Comparison of ENCODE assay signal across 8 cellular contexts in the genomic region with DNA sequence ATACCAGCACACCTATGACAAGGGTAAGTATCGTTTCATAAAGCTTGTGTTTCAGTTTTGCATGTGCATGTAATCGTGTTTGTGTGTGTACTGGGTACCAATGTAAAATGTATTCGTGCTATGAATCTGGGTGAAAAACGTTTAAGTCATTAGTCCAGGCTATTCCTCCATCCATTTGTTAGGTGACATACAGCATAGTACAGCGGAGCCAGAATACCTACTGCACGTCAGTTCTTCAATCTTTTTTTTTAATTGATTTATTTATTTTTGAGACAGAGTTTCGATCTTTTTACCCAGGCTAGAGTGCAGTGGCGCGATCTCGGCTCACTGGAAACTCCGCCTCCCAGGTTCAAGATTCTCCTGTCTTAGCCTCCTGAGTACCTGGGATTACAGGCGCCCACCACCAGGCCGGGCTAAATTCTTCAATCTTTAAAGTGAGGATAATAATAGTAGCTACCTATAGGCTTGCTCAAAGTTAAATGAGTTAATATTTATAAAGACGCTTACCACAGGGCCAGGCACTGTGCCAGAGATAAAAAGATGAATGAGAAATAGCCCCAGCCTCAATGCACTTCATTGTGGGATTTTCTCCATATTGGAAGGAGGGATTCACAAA. TPM values are rescaled to one million over a fixed set of nuclear protein-coding genes. Genes with fewer than 3 reads are reported as not detected.
A peak's percentile ranks its signal among the peaks of the same experiment; 100 is the strongest.
DNase-seq lines count a peak whose midpoint lies in the region; ATAC-seq and TF ChIP-seq lines count a peak whose summit lies in the region.

No MANE protein-coding gene starts in this region.

- H3K79me2 ChIP-seq in DOHH2 (ENCODE audit: control insufficient read depth, low read length) (peaks cover 30% of the 10 kb centered on the region), mammary epithelial cell (ENCODE audit: insufficient read depth, low read length) (peaks cover 29% of the 10 kb centered on the region)

- peaks cover 42% of the 10 kb centered on the region for H3F3A ChIP-seq in DOHH2 (ENCODE audit: control insufficient read depth, insufficient read depth)

- H3K9me2 ChIP-seq in DOHH2 (replicated peaks; ENCODE audit: control insufficient read depth, low read length): no peaks in the 10 kb centered on the region

- no peak for ATAC-seq in HG03108 (IDR thresholded peaks at IDR 0.05; ENCODE audit: unreplicated experiment)
- ATAC-seq in HG03135 (IDR thresholded peaks at IDR 0.05; ENCODE audit: unreplicated experiment): no peak

- H3K4me3 ChIP-seq in DOHH2 (ENCODE audit: low read length): peak overlapping the region; percentile 76
- H3K4me3 ChIP-seq in HUES6 (ENCODE audit: low read depth, low read length): peak overlapping the region; percentile 56
- peak overlapping the region; percentile 50 to 86 (median 53) for H3K4me3 ChIP-seq in mammary epithelial cell (replicated peaks in 1 of 3; ENCODE audit: insufficient read depth in 1 of 3, low read depth in 2 of 3, low read length in 3 of 3)
- H3K4me3 ChIP-seq in muscle layer of colon (ENCODE audit: low read depth in 1 of 2, low read length in 2 of 2): peak overlapping the region in 1 of 2 donors; percentile 94

- H2AFZ ChIP-seq in mammary epithelial cell (ENCODE audit: low read depth, low read length): peak overlapping the region; percentile 95

- H3K4me1 ChIP-seq in DOHH2 (ENCODE audit: control insufficient read depth, low read length) (peaks cover 30% of the 10 kb centered on the region), HUES6 (ENCODE audit: control insufficient read depth, insufficient read depth, low read length) (peaks cover 8% of the 10 kb centered on the region), mammary epithelial cell (ENCODE audit: insufficient read depth, low read length) (peaks cover 19% of the 10 kb centered on the region), muscle layer of colon (ENCODE audit: insufficient read depth, low read length) (peaks cover 16% of the 10 kb centered on the region)

- H3K27ac ChIP-seq in DOHH2 (ENCODE audit: low read depth, low read length) (peak overlapping the region; percentile 52), HUES6 (ENCODE audit: low read depth, low read length) (peak overlapping the region; percentile 43; the same call in 1 of the 2 replicates), mammary epithelial cell (ENCODE audit: insufficient read depth, low read depth, low read length) (peak overlapping the region; percentile 34), muscle layer of colon (ENCODE audit: low read depth, low read length) (peak overlapping the region; percentile 54)

- 36% methylated on average over 13 of the region's 14 CpGs for WGBS in mammary epithelial cell (ENCODE audit: low coverage, missing lambda C conversion rate)

- no peaks in the 10 kb centered on the region for H3K9me3 ChIP-seq in DOHH2 (ENCODE audit: control insufficient read depth, insufficient read depth, low read length)
- no peaks in the 10 kb centered on the region for H3K9me3 ChIP-seq in HUES6 (ENCODE audit: control insufficient read depth, insufficient read depth, low read depth, low read length)
- no peaks in the 10 kb centered on the region for H3K9me3 ChIP-seq in mammary epithelial cell (replicated peaks; ENCODE audit: insufficient read depth, low read length)
- H3K9me3 ChIP-seq in muscle layer of colon (ENCODE audit: low read length): no peaks in the 10 kb centered on the region

- DNase-seq in mammary epithelial cell (peak; percentile 2), posterior vena cava (ENCODE audit: low spot score) (no peak), ecto neural progenitor cell (ENCODE audit: low spot score) (no peak)

- peaks cover 8% of the 10 kb centered on the region; the same call in 1 of the 2 replicates for H4K20me1 ChIP-seq in DOHH2 (ENCODE audit: control insufficient read depth, insufficient read depth, low read depth, low read length)
- no peaks in the 10 kb centered on the region for H4K20me1 ChIP-seq in mammary epithelial cell (ENCODE audit: insufficient read depth, low read length)

- in situ Hi-C loops in mammary epithelial cell (cut with MboI; ENCODE audit: low sequenced_read_pairs in 2 of 2): loop anchor here in 1 of 2 donors (10.0 kb wide), 1 partner anchor 74 kb away; a partner anchor contains a TSS

- peaks cover 37% of the 10 kb centered on the region for H3K36me3 ChIP-seq in DOHH2 (ENCODE audit: control insufficient read depth, low read length)
- H3K36me3 ChIP-seq in HUES6 (ENCODE audit: control insufficient read depth, insufficient read depth, low read length): peaks cover 38% of the 10 kb centered on the region
- H3K36me3 ChIP-seq in mammary epithelial cell (ENCODE audit: insufficient read depth, low read length): peaks cover 24% of the 10 kb centered on the region
- H3K36me3 ChIP-seq in muscle layer of colon (ENCODE audit: insufficient read depth, low read length): peaks cover 45% of the 10 kb centered on the region

- dilution Hi-C loops in mammary epithelial cell (cut with HindIII; ENCODE audit: low sequenced_read_pairs): loop anchor here (5.0 kb wide), 1 partner anchor 44 kb away; a partner anchor contains a TSS

- TSS peak; percentile 75 for BruUV-seq in mammary epithelial cell (replicated peaks; lab: Mats Ljungman, UMichigan)

- intact Hi-C loops in mammary epithelial cell (cut with micrococcal nuclease): loop anchor here (1.0 to 10.0 kb wide), 6 partner anchors 45 to 303 kb away; a partner anchor contains a TSS
- intact Hi-C loops in posterior vena cava (cut with DNase I): no loop called here

- no peaks in the 10 kb centered on the region for H3K27me3 ChIP-seq in DOHH2 (ENCODE audit: control insufficient read depth, low read length)
- no peaks in the 10 kb centered on the region for H3K27me3 ChIP-seq in HUES6 (ENCODE audit: control insufficient read depth, insufficient read depth, low read length)
- H3K27me3 ChIP-seq in mammary epithelial cell (ENCODE audit: insufficient read depth, low read length): no peaks in the 10 kb centered on the region
- H3K27me3 ChIP-seq in muscle layer of colon (ENCODE audit: control insufficient read depth in 1 of 2, insufficient read depth in 2 of 2, low read length in 2 of 2): no peaks in the 10 kb centered on the region

- TF ChIP-seq CTCF in DOHH2 (IDR thresholded peaks at IDR 0.05; ENCODE audit: low read depth, low read length, poor library complexity, severe bottlenecking) (no peak), mammary epithelial cell (conservative IDR thresholded peaks at IDR 0.05 in 1 of 2, IDR thresholded peaks at IDR 0.05 in 1 of 2; ENCODE audit: extremely low read depth in 1 of 2, insufficient read depth in 1 of 2, low read depth in 1 of 2, low read length in 2 of 2) (no peak)

- CTCF ChIA-PET in mammary epithelial cell (lab: Charles Lee; ENCODE audit: low non-redundant PET): interaction anchor here (0.8 to 1.0 kb wide), 3 partner anchors 44 to 303 kb away, joined by 5 to 7 read pairs (median 5); a partner anchor contains a TSS

- peak overlapping the region; percentile 77 for H3K4me2 ChIP-seq in DOHH2 (ENCODE audit: low read length)
- H3K4me2 ChIP-seq in mammary epithelial cell (ENCODE audit: insufficient read depth, low read depth, low read length): peak overlapping the region; percentile 92

- H3K9ac ChIP-seq in HUES6 (ENCODE audit: low read length) (peak overlapping the region; percentile 54), mammary epithelial cell (ENCODE audit: insufficient read depth, low read length) (peak overlapping the region; percentile 56), muscle layer of colon (ENCODE audit: low read length) (peak overlapping the region; percentile 50)

RNA-seq across cellular contexts. Expression of a gene that starts 0.6 kb away (rescaled TPM):
- total RNA-seq in mammary epithelial cell: 100 to 1,000 TPM in 1 of 2 donors, 10 to 100 TPM in 1; 46.4 to 331 TPM
- polyA plus RNA-seq in mammary epithelial cell: 2,291 TPM
- 218 TPM for polyA minus RNA-seq in mammary epithelial cell
- total RNA-seq in posterior vena cava: 10 to 100 TPM; 33.2 to 45.2 TPM

RNA-seq across cellular contexts. Expression of a gene that starts 20.2 kb away (rescaled TPM):
- total RNA-seq in mammary epithelial cell (1 to 10 TPM; 2.2 to 4.4 TPM), posterior vena cava (1 to 10 TPM; 5.6 to 8.6 TPM)
- 1.9 TPM for polyA plus RNA-seq in mammary epithelial cell
- 7.5 TPM for polyA minus RNA-seq in mammary epithelial cell

RNA-seq across cellular contexts. Expression of a gene that starts 38.9 kb away (rescaled TPM):
- total RNA-seq in mammary epithelial cell (1 to 10 TPM; 2.0 to 3.6 TPM), posterior vena cava (1 to 10 TPM in 1 of 2 donors, under 1 TPM in 1; 0.71 to 1.4 TPM)
- polyA plus RNA-seq in mammary epithelial cell: 4.0 TPM
- polyA minus RNA-seq in mammary epithelial cell: 9.6 TPM

RNA-seq across cellular contexts. Expression of a gene that starts 44.0 kb away (rescaled TPM):
- total RNA-seq in mammary epithelial cell: 10 to 100 TPM; 10.7 to 14.7 TPM
- 12.2 TPM for polyA plus RNA-seq in mammary epithelial cell
- polyA minus RNA-seq in mammary epithelial cell: 24.8 TPM
- 10 to 100 TPM; 15.0 to 15.9 TPM for total RNA-seq in posterior vena cava
